Comparison of ENCODE assay signal across 16 cellular contexts in the genomic region with DNA sequence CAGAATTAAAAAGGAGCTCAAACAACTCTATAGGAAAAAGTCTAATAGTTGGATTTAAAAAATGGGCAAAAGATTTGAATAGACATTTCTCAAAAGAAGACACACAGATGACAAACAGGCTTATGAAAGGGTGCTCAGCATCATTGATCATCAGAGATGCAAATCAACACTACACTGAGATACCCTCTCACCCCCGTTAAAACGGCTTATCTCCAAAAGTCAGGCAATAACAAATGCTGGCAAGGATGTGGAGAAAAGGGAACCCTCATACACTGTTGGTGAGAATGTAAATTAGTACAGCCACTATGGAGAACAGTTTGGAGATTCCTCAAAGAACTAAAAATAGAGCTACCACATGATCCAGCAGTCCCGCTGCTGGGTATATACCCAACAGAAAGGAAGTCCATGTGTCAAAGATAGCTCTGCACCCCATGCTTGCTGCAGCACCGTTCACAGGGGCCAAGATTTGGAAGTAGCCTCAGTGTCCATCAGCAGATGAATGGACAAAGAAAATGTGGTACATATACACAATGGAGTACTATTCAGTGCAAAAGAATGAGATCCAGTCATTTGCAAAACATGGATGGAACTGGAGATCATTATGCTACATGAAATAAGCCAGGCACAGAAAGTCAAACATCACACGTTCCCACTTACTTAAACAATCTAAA. TPM values are rescaled to one million over a fixed set of nuclear protein-coding genes. Genes with fewer than 3 reads are reported as not detected.
DNase-seq lines count a peak whose midpoint lies in the region; ATAC-seq, FAIRE-seq and TF ChIP-seq lines count a peak whose summit lies in the region.
"Had no signal": no experiment of that assay in that cellular context is flagged by ENCODE, and none has a peak within 500 bp of the region (broad histone marks: within the 10 kb centered on the region; RNA-seq: fewer than 3 reads in every experiment).

No MANE protein-coding gene starts in this region.

- no peak overlapping the region for H3K4me2 ChIP-seq in PC-3 (ENCODE audit: low read length)
- H3K4me2 ChIP-seq: hepatocyte had no signal

- no peak for FAIRE-seq in H54 (lab: Jason Lieb, UNC)
- FAIRE-seq: D721Med had no signal

- intact Hi-C loops in PC-3 (cut with micrococcal nuclease): no loop called here

- no peak for ATAC-seq in PC-3
- ATAC-seq in HG03354 (IDR thresholded peaks at IDR 0.05; ENCODE audit: poor library complexity, severe bottlenecking, unreplicated experiment): no peak
- ATAC-seq: activated T-cell treated with anti-CD3 and anti-CD28 coated beads, Interleukin-2, amount 50 U/mL, for 72 hours; natural killer cell had no signal

- H3F3A ChIP-seq in PC-3 (ENCODE audit: low read length, unreplicated experiment): no peaks in the 10 kb centered on the region

- H3K4me1 ChIP-seq in PC-3 (ENCODE audit: insufficient read depth, low read length): no peaks in the 10 kb centered on the region

- no peaks in the 10 kb centered on the region for H3K27me3 ChIP-seq in PC-3 (ENCODE audit: low read length)
- H3K27me3 ChIP-seq: hepatocyte, transverse colon had no signal

- POLR2A ChIA-PET in PC-3 (lab: Charles Lee; ENCODE audit: unreplicated experiment): no interaction called here

- H3K9me3 ChIP-seq in PC-3 (ENCODE audit: low read length): no peaks in the 10 kb centered on the region
- H3K9me3 ChIP-seq: transverse colon had no signal

- TSS peak; percentile 18 for BruUV-seq in PC-3 (replicated peaks; lab: Mats Ljungman, UMichigan)

- no peaks in the 10 kb centered on the region for H3K79me2 ChIP-seq in PC-3 (ENCODE audit: low read length)
- H3K79me2 ChIP-seq: hepatocyte had no signal

- peak; percentile 18 for TF ChIP-seq POLR2A in erythroblast (IDR thresholded peaks at IDR 0.05; ENCODE audit: low read length)
- TF ChIP-seq POLR2A in H54 (IDR thresholded peaks at IDR 0.05; ENCODE audit: low read depth, low read length): no peak

- H3K9me2 ChIP-seq in PC-3 (replicated peaks; ENCODE audit: low read length): no peaks in the 10 kb centered on the region

- H3K36me3 ChIP-seq in PC-3 (ENCODE audit: low read depth, low read length): no peaks in the 10 kb centered on the region
- H3K36me3 ChIP-seq: transverse colon had no signal

- H2AFZ ChIP-seq in PC-3 (ENCODE audit: low read length): no peak overlapping the region
- H2AFZ ChIP-seq: hepatocyte had no signal

- H3K4me3 ChIP-seq in PC-3 (ENCODE audit: low read length): no peak overlapping the region
- H3K4me3 ChIP-seq: hepatocyte, transverse colon had no signal

- CTCF ChIA-PET in PC-3 (lab: Charles Lee): no interaction called here

- DNase-seq in C1 segment of cervical spinal cord (lab: John Stamatoyannopoulos, UW) (peak in 9 of 14 donors; percentile 31 to 65 (median 41)), PC-3 (no peak), erythroblast (lab: John Stamatoyannopoulos, UW) (peak; percentile 45 to 74), middle frontal gyrus (ENCODE audit: extremely low spot score, low spot score) (peak; percentile 20), H54 (ENCODE audit: insufficient read length, low spot score) (no peak), SW 1271 (lab: John Stamatoyannopoulos, UW) (no peak), T-helper 9 cell (no peak)
- DNase-seq: activated CD4-positive, alpha-beta T cell treated with anti-CD3 and anti-CD28 coated beads, Interleukin-2, amount 50 U/mL, for 48 hours; activated T-cell treated with anti-CD3 and anti-CD28 coated beads, Interleukin-2, amount 50 U/mL, for 72 hours; natural killer cell; NCI-H2081; T1000; transverse colon had no signal

- no peak overlapping the region for H3K9ac ChIP-seq in PC-3 (ENCODE audit: low read length)

- no peak for TF ChIP-seq CTCF in PC-3 (conservative IDR thresholded peaks at IDR 0.05; ENCODE audit: low read depth, low read length)

- no peaks in the 10 kb centered on the region for H4K20me1 ChIP-seq in PC-3 (ENCODE audit: low read length)

- H3K27ac ChIP-seq in PC-3 (ENCODE audit: low read length): no peak overlapping the region
- H3K27ac ChIP-seq: hepatocyte had no signal

RNA-seq across cellular contexts. Expression of gene B3GNT7, which starts 46.7 kb away (rescaled TPM):
- total RNA-seq in PC-3 (2014; rRNA removed): 11.0 and 11.2 TPM in 2 replicates

Comparison
In these comparisons a context has a peak if more than half of its experiments do, and no peak if none do; other contexts are left out.
1. DNase-seq: peak in C1 segment of cervical spinal cord (9 of 14), erythroblast (2 of 2) and middle frontal gyrus (single experiment); none in PC-3 (single experiment), H54 (single experiment), SW 1271 (0 of 2) and T-helper 9 cell (single experiment).